In genomic region chr1:170518965-170519364, GRCh38 we compare ENCODE assay signal across 24 cellular contexts.
"Had no signal": no experiment of that assay in that cellular context is flagged by ENCODE, and none has a peak within 500 bp of the region (broad histone marks: within the 10 kb centered on the region; RNA-seq: fewer than 3 reads in every experiment).

No MANE protein-coding gene starts in this region.

- H3K27me3 ChIP-seq: adrenal gland, suprapubic skin, vagina had no signal

- H3K4me3 Mint-ChIP-seq: activated T-helper 1 cell treated with anti-CD3 and anti-CD28 coated beads, Interleukin-12 subunit alpha, Interleukin-12 subunit beta, Interleukin-2, Interleukin-4 antibody, amounts not matched to agents 30 ng/mL and 10 ng/mL and 1 ng/mL, durations not matched to agents 14 hours and 24 hours and 36 hours; naive B cell; neural crest cell; stimulated activated naive CD8-positive, alpha-beta T cell treated with anti-CD3 and anti-CD28 coated beads, Interleukin-15, amount 100 ng/mL, for 72 hours had no signal

- H3K4me3 ChIP-seq: adrenal gland, dorsolateral prefrontal cortex, lower lobe of right lung, skin epidermis, suprapubic skin, vagina had no signal

- H3K9me3 Mint-ChIP-seq: activated naive CD4-positive, alpha-beta T cell treated with anti-CD3 and anti-CD28 coated beads, Interleukin-2, amount 50 U/mL, for 72 hours; activated T-helper 1 cell treated with anti-CD3 and anti-CD28 coated beads, Interleukin-12 subunit alpha, Interleukin-12 subunit beta, Interleukin-2, Interleukin-4 antibody, amounts not matched to agents 30 ng/mL and 10 ng/mL and 1 ng/mL, durations not matched to agents 14 hours and 24 hours and 36 hours; naive B cell; neural crest cell; stimulated activated naive CD8-positive, alpha-beta T cell treated with anti-CD3 and anti-CD28 coated beads, Interleukin-15, amount 100 ng/mL, for 72 hours had no signal

- H3K27ac Mint-ChIP-seq: activated naive CD4-positive, alpha-beta T cell treated with anti-CD3 and anti-CD28 coated beads, Interleukin-2, amount 50 U/mL, for 72 hours; activated T-helper 1 cell treated with anti-CD3 and anti-CD28 coated beads, Interleukin-12 subunit alpha, Interleukin-12 subunit beta, Interleukin-2, Interleukin-4 antibody, amounts not matched to agents 30 ng/mL and 10 ng/mL and 1 ng/mL, durations not matched to agents 14 hours and 24 hours and 36 hours; naive B cell; progenitor cell of endocrine pancreas; stimulated activated naive CD8-positive, alpha-beta T cell treated with anti-CD3 and anti-CD28 coated beads, Interleukin-15, amount 100 ng/mL, for 72 hours had no signal

- ATAC-seq: activated naive CD4-positive, alpha-beta T cell treated with anti-CD3 and anti-CD28 coated beads, Interleukin-2, amount 50 U/mL, for 72 hours; lower lobe of right lung; right cardiac atrium; stimulated activated naive CD8-positive, alpha-beta T cell treated with anti-CD3 and anti-CD28 coated beads, Interleukin-15, amount 100 ng/mL, for 72 hours had no signal

- DNase-seq: activated CD4-positive, alpha-beta T cell treated with anti-CD3 and anti-CD28 coated beads, Interleukin-2, amount 50 U/mL, for 48 hours; activated gamma-delta T cell treated with Interleukin-2 at 50 U/mL for 16 hours; activated T-cell treated with anti-CD3 and anti-CD28 coated beads for 4 hours; adrenal gland; dorsolateral prefrontal cortex; foreskin melanocyte; glutamatergic neuron; hippocampal formation; islet precursor cell; lower lobe of right lung; midbrain; naive B cell; right cardiac atrium; stimulated activated naive CD8-positive, alpha-beta T cell treated with anti-CD3 and anti-CD28 coated beads, Interleukin-15, amount 100 ng/mL, for 72 hours; T-helper 2 cell; trophoblast cell had no signal

- H3K36me3 Mint-ChIP-seq: activated naive CD4-positive, alpha-beta T cell treated with anti-CD3 and anti-CD28 coated beads, Interleukin-2, amount 50 U/mL, for 72 hours; naive B cell had no signal

- H3K9me3 ChIP-seq: lower lobe of right lung, suprapubic skin, vagina had no signal

- H3K4me1 ChIP-seq: adrenal gland, lower lobe of right lung, suprapubic skin had no signal

- H3K27me3 Mint-ChIP-seq: progenitor cell of endocrine pancreas had no signal

- H3K27ac ChIP-seq: adrenal gland, dorsolateral prefrontal cortex, epithelial cell of prostate, lower lobe of right lung, suprapubic skin, vagina had no signal

- H3K36me3 ChIP-seq: adrenal gland, lower lobe of right lung, suprapubic skin, vagina had no signal

- H3K4me1 Mint-ChIP-seq: naive B cell; neural crest cell; stimulated activated naive CD8-positive, alpha-beta T cell treated with anti-CD3 and anti-CD28 coated beads, Interleukin-15, amount 100 ng/mL, for 72 hours had no signal
